ENCODE assay signal across 8 cellular contexts in the genomic region with DNA sequence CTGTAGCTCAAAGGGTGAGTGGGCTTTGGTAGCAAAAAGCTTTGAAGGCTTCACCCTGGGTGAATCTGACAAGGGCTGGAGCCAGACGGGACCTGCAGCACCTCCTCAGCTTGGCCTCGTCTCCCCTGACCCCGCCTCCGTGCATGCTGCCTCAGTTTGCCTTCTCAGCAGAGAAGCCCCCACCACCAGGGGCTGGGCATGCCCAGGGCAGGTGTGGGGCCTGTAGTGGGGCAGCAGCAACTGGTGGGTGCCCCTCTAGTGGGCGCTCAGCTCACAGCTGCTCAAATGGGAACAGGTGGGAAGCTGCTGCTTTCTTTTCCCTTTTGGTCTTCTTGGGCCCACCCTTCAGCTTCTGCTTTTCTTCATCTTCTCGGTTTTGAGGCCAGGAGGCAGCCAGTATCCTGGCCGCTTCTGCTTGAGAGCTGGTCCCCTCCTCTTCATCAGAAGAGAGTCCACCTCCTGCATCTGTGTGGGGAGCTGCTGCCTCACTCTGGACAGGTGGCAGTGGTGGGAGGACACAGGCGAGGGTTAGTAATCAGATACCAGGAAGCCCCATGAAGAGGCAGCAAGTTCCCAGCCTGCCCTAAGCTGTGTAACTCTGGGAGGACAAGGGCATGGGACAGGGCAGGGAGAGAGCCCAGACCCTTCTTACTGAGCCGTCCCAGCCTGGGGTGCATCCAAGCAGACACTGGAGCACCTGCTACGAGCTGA. TPM values are rescaled to one million over a fixed set of nuclear protein-coding genes. Genes with fewer than 3 reads are reported as not detected.
DNase-seq lines count a peak whose midpoint lies in the region; ATAC-seq and TF ChIP-seq lines count a peak whose summit lies in the region.

No MANE protein-coding gene starts in this region.

- POLR2A ChIA-PET in Caco-2 (lab: Charles Lee) = interaction anchor here (0.6 to 3.3 kb wide), 2 partner anchors 33 to 249 kb away, joined by 3 to 20 read pairs; partner anchors contain the start of genes LSM3 and XPC
- POLR2A ChIA-PET in RWPE1 (lab: Yijun Ruan, JAX; ENCODE audit: low non-redundant PET) = interaction anchor here (0.9 kb wide), 1 partner anchor 9 kb away, joined by 3 read pairs; no protein-coding TSS in a partner anchor

- intact Hi-C loops in Caco-2 (cut with micrococcal nuclease; ENCODE audit: unreplicated experiment) = no loop called here

- TF ChIP-seq CTCF in Caco-2 (IDR thresholded peaks at IDR 0.05; ENCODE audit: insufficient read depth in 1 of 2, low read depth in 1 of 2, low read length in 1 of 2, severe bottlenecking in 1 of 2, unreplicated experiment in 1 of 2) (no peak), RWPE1 (conservative IDR thresholded peaks at IDR 0.05; ENCODE audit: low read depth) (no peak)

- no peaks in the 10 kb centered on the region for H3K27me3 Mint-ChIP-seq in Caco-2 (ENCODE audit: insufficient read depth, unreplicated experiment)

- ATAC-seq in HG03025 (IDR thresholded peaks at IDR 0.05; ENCODE audit: low FRiP score, unreplicated experiment) = no peak
- ATAC-seq in GM21528 (IDR thresholded peaks at IDR 0.05; ENCODE audit: low FRiP score, unreplicated experiment) = no peak
- no peak for ATAC-seq in HG02885 (IDR thresholded peaks at IDR 0.05; ENCODE audit: poor library complexity, unreplicated experiment)

- CTCF ChIA-PET in Caco-2 (lab: Charles Lee) = interaction anchor here (0.6 to 3.2 kb wide), 2 partner anchors 167 to 249 kb away, joined by 3 to 12 read pairs; no protein-coding TSS in a partner anchor
- CTCF ChIA-PET in RWPE1 (lab: Yijun Ruan, JAX) = no interaction called here

- H3K9me3 Mint-ChIP-seq in Caco-2 (ENCODE audit: unreplicated experiment) = no peaks in the 10 kb centered on the region

- TSS peak; percentile 36 for BruUV-seq in Caco-2 (replicated peaks; lab: Mats Ljungman, UMichigan)

- H3K36me3 ChIP-seq in Caco-2 (ENCODE audit: control insufficient read depth, insufficient read depth, low read length) (peaks cover 2% of the 10 kb centered on the region), rectal smooth muscle tissue (ENCODE audit: control insufficient read depth, insufficient read depth, low read length) (peaks cover 28% of the 10 kb centered on the region)

- H3K9me3 ChIP-seq in Caco-2 = no peaks in the 10 kb centered on the region

- no peak overlapping the region for H3K4me3 Mint-ChIP-seq in Caco-2 (ENCODE audit: unreplicated experiment)

- peaks cover 41% of the 10 kb centered on the region for H3K36me3 Mint-ChIP-seq in Caco-2 (ENCODE audit: insufficient read depth, unreplicated experiment)

- H3K4me3 ChIP-seq in Caco-2 (ENCODE audit: low read depth, low read length) (no peak overlapping the region), rectal smooth muscle tissue (ENCODE audit: low read length) (no peak overlapping the region)

- H3K27me3 ChIP-seq in Caco-2 (replicated peaks; ENCODE audit: control insufficient read depth, insufficient read depth, low read length) = no peaks in the 10 kb centered on the region
- H3K27me3 ChIP-seq in rectal smooth muscle tissue (ENCODE audit: control insufficient read depth, insufficient read depth, low read length) = no peaks in the 10 kb centered on the region

- peaks cover 14% of the 10 kb centered on the region for H3K4me1 Mint-ChIP-seq in Caco-2 (ENCODE audit: low read depth, unreplicated experiment)

- peak overlapping the region; percentile 93 for H3K27ac Mint-ChIP-seq in Caco-2 (ENCODE audit: unreplicated experiment)

- H3K27ac ChIP-seq in RWPE1 (peak overlapping the region; percentile 97), epithelial cell of prostate (peak overlapping the region; percentile 82), rectal smooth muscle tissue (ENCODE audit: low read depth, low read length) (peak overlapping the region; percentile 87)

- DNase-seq in Caco-2 (no peak), RWPE1 (ENCODE audit: low spot score) (no peak), epithelial cell of prostate (ENCODE audit: low read depth, low spot score) (no peak)
- no peak for DNase-seq in stimulated activated CD4-positive, alpha-beta T cell treated with anti-CD3 and anti-CD28 coated beads, Interleukin-4, amount 100 ng/mL, for 1 hour

- H3K4me1 ChIP-seq in Caco-2 (peaks cover 26% of the 10 kb centered on the region), rectal smooth muscle tissue (ENCODE audit: control insufficient read depth, insufficient read depth, low read length) (peaks cover 31% of the 10 kb centered on the region)

- no peak overlapping the region for H3K9ac ChIP-seq in rectal smooth muscle tissue (ENCODE audit: low read length)

RNA-seq across cellular contexts. Expression of gene TMEM43, which starts 21.0 kb away (rescaled TPM):
- total RNA-seq in Caco-2 (2022) = 33.0 and 35.2 TPM in 2 replicates

RNA-seq across cellular contexts. Expression of gene CHCHD4, which starts 21.2 kb away (rescaled TPM):
- 15.3 and 15.9 TPM in 2 replicates for total RNA-seq in Caco-2 (2022)

RNA-seq across cellular contexts. Expression of gene XPC, which starts 32.6 kb away (rescaled TPM):
- 31.0 and 33.1 TPM in 2 replicates for total RNA-seq in Caco-2 (2022)

RNA-seq across cellular contexts. Expression of gene LSM3, which starts 32.8 kb away (rescaled TPM):
- 19.1 and 20.5 TPM in 2 replicates for total RNA-seq in Caco-2 (2022)
